11 cellular contexts compared by ENCODE assay signal in the genomic region with DNA sequence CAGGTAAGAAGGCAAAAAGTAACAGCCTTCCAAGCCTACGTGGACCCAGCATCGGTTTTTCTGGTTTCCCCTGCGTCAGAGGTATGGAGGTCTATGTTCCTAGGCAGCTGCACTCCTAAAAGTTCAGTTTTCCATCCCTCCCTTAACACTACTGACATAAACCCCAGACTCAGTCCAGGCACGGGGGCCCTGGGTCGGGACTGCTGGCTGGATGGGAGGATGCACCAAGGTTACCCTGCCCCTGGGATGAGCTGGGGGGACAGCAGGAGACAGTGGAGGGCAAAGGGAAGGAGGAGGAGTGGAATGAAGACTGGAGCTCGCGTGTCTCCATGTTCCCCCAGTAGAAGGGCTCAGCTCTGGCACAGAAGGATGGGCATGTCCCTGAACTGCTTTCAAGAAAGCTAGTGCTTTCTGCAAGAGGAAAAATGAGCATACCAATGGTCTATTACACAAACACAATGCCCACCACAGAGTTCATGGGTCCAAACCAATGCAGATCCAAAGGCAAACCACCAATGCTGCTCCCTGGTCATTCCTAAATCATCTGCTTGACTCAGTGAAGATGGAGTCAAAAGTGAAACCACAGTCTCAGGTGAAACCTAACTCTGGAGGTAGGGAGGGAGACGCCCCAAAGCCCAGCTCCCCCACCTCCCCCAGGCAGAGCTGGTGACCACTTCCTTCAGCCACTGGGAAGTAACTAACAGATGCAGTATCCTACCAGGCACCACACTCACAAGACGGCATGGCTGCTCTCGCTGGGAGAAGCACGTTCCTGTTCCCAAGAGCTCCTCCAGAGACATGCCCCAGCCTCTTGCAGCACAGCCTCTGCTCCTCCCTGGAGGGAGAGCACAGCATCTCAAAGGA. TPM values are rescaled to one million over a fixed set of nuclear protein-coding genes. Genes with fewer than 3 reads are reported as not detected.
A peak's percentile ranks its signal among the peaks of the same experiment; 100 is the strongest.
DNase-seq lines count a peak whose midpoint lies in the region; ATAC-seq and TF ChIP-seq lines count a peak whose summit lies in the region.
"Had no signal": no experiment of that assay in that cellular context is flagged by ENCODE, and none has a peak within 500 bp of the region (broad histone marks: within the 10 kb centered on the region; RNA-seq: fewer than 3 reads in every experiment).

No MANE protein-coding gene starts in this region.

- TF ChIP-seq CTCF in body of pancreas (IDR thresholded peaks at IDR 0.05) (no peak), mucosa of descending colon (IDR thresholded peaks at IDR 0.05) (no peak)

- H3K36me3 Mint-ChIP-seq in stimulated activated naive CD8-positive, alpha-beta T cell treated with anti-CD3 and anti-CD28 coated beads, Interleukin-15, Interleukin-2, amounts not matched to agents 100 ng/mL and 50 ng/mL, for 24 hours (ENCODE audit: low read depth), result peaks cover 31% of the 10 kb centered on the region

- no peaks in the 10 kb centered on the region for H3K9me3 ChIP-seq in body of pancreas
- H3K9me3 ChIP-seq in mucosa of descending colon, result no peaks in the 10 kb centered on the region

- H3K27ac ChIP-seq in body of pancreas, result peak overlapping the region; percentile 33 to 63 (median 49)

- H3K9me3 Mint-ChIP-seq in stimulated activated naive CD8-positive, alpha-beta T cell treated with anti-CD3 and anti-CD28 coated beads, Interleukin-15, Interleukin-2, amounts not matched to agents 100 ng/mL and 50 ng/mL, for 24 hours, result no peaks in the 10 kb centered on the region

- peaks cover 46% of the 10 kb centered on the region for H3K4me1 Mint-ChIP-seq in stimulated activated naive CD8-positive, alpha-beta T cell treated with anti-CD3 and anti-CD28 coated beads, Interleukin-15, Interleukin-2, amounts not matched to agents 100 ng/mL and 50 ng/mL, for 24 hours (ENCODE audit: low read depth)

- ATAC-seq in stimulated activated naive CD8-positive, alpha-beta T cell treated with anti-CD3 and anti-CD28 coated beads, Interleukin-15, Interleukin-2, amounts not matched to agents 100 U/mL and 50 U/mL, for 24 hours, result no peak
- ATAC-seq in body of pancreas (no peak), mucosa of descending colon (peak; percentile 27), GM19351 (IDR thresholded peaks at IDR 0.05; ENCODE audit: unreplicated experiment) (no peak), GM21423 (IDR thresholded peaks at IDR 0.05; ENCODE audit: unreplicated experiment) (no peak)

- TF ChIP-seq POLR2A in body of pancreas (IDR thresholded peaks at IDR 0.05), result no peak

- H3K4me3 Mint-ChIP-seq in stimulated activated naive CD8-positive, alpha-beta T cell treated with anti-CD3 and anti-CD28 coated beads, Interleukin-15, Interleukin-2, amounts not matched to agents 100 ng/mL and 50 ng/mL, for 24 hours, result no peak overlapping the region

- H3K27me3 Mint-ChIP-seq in stimulated activated naive CD8-positive, alpha-beta T cell treated with anti-CD3 and anti-CD28 coated beads, Interleukin-15, Interleukin-2, amounts not matched to agents 100 ng/mL and 50 ng/mL, for 24 hours, result no peaks in the 10 kb centered on the region

- H3K4me1 ChIP-seq in body of pancreas (peaks cover 64% of the 10 kb centered on the region), mucosa of descending colon (ENCODE audit: low read depth) (peaks cover 51% of the 10 kb centered on the region)

- H3K36me3 ChIP-seq in body of pancreas (replicated peaks in 1 of 2; ENCODE audit: insufficient read depth in 1 of 2, low read depth in 2 of 2) (peaks cover 15 to 50% of the 10 kb centered on the region in 2 donors), mucosa of descending colon (ENCODE audit: low read depth) (no peaks in the 10 kb centered on the region)

- no peak overlapping the region for H3K4me3 ChIP-seq in body of pancreas
- H3K4me3 ChIP-seq in mucosa of descending colon, result peak overlapping the region; percentile 3

- peak overlapping the region; percentile 38 for H3K27ac Mint-ChIP-seq in stimulated activated naive CD8-positive, alpha-beta T cell treated with anti-CD3 and anti-CD28 coated beads, Interleukin-15, Interleukin-2, amounts not matched to agents 100 ng/mL and 50 ng/mL, for 24 hours

- intact Hi-C loops in body of pancreas (cut with DNase I) (no loop called here), mucosa of descending colon (cut with DNase I, micrococcal nuclease) (no loop called here)

- WGBS in body of pancreas, 2 donors, result 73 to 84% methylated on average over 10 to 11 of the region's 11 CpGs

- no peak for DNase-seq in stimulated activated naive CD8-positive, alpha-beta T cell treated with anti-CD3 and anti-CD28 coated beads, Interleukin-15, Interleukin-2, amounts not matched to agents 100 U/mL and 50 U/mL, for 24 hours
- DNase-seq in body of pancreas, result no peak
- DNase-seq in mucosa of descending colon, result no peak
- no peak for DNase-seq in activated CD4-positive, CD25-positive, alpha-beta regulatory T cell (lab: John Stamatoyannopoulos, UW)
- DNase-seq in NAMALWA (ENCODE audit: low spot score), result no peak
- DNase-seq: activated CD4-positive, alpha-beta T cell treated with anti-CD3 and anti-CD28 coated beads, Interleukin-2, amount 50 U/mL, for 4 hours; NCI-H1092 treated with DMSO at 0.1 percent for 48 hours; stimulated activated CD4-positive, alpha-beta T cell treated with anti-CD3 and anti-CD28 coated beads, Interleukin-4, amount 100 ng/mL, for 1 hour had no signal

- no peaks in the 10 kb centered on the region for H3K27me3 ChIP-seq in body of pancreas

RNA-seq across cellular contexts. Expression of gene CD46, which starts 54.9 kb away (rescaled TPM):
- total RNA-seq in body of pancreas (100 to 1,000 TPM; 162 to 175 TPM), mucosa of descending colon (100 to 1,000 TPM; 170 to 260 (median 202) TPM)
